ENCODE assay signal across 13 cellular contexts in genomic region chr13:100933841-100934240, GRCh38.
DNase-seq lines count a peak whose midpoint lies in the region; ATAC-seq and TF ChIP-seq lines count a peak whose summit lies in the region.
"Had no signal": no experiment of that assay in that cellular context is flagged by ENCODE, and none has a peak within 500 bp of the region (broad histone marks: within the 10 kb centered on the region; RNA-seq: fewer than 3 reads in every experiment).

No MANE protein-coding gene starts in this region.

- TF ChIP-seq CTCF in WTC11 (IDR thresholded peaks at IDR 0.05) (no peak), neural cell (IDR thresholded peaks at IDR 0.05; ENCODE audit: poor library complexity, severe bottlenecking) (no peak), upper lobe of right lung (IDR thresholded peaks at IDR 0.05) (no peak), BE2C (IDR thresholded peaks at IDR 0.05; ENCODE audit: low read depth, low read length) (no peak)

- H4K20me1 ChIP-seq in neural cell (ENCODE audit: insufficient read depth) = no peaks in the 10 kb centered on the region

- peak overlapping the region; percentile 10 for H3K27ac ChIP-seq in neural cell (ENCODE audit: low read length)
- H3K27ac ChIP-seq in upper lobe of right lung = no peak overlapping the region
- H3K27ac ChIP-seq: C4-2B had no signal

- H3K27me3 Mint-ChIP-seq in WTC11 (ENCODE audit: low read depth) = no peaks in the 10 kb centered on the region

- no peak for ATAC-seq in WTC11
- no peak for ATAC-seq in upper lobe of right lung
- ATAC-seq in HG03460 (IDR thresholded peaks at IDR 0.05; ENCODE audit: unreplicated experiment) = no peak
- ATAC-seq: GM23338 had no signal

- H3K4me1 ChIP-seq in upper lobe of right lung (no peaks in the 10 kb centered on the region), BE2C (no peaks in the 10 kb centered on the region)

- POLR2A ChIA-PET in WTC11 (lab: Charles Lee) = no interaction called here

- H3K27me3 ChIP-seq in neural cell (ENCODE audit: insufficient read depth, low read depth, low read length) (no peaks in the 10 kb centered on the region), upper lobe of right lung (no peaks in the 10 kb centered on the region), BE2C (peaks cover 3% of the 10 kb centered on the region; the same call in 1 of the 2 replicates)

- H2AFZ ChIP-seq in neural cell (ENCODE audit: low read depth, low read length) = no peak overlapping the region
- H2AFZ ChIP-seq: GM23338 had no signal

- H3K9me3 Mint-ChIP-seq in WTC11 = peaks cover 14% of the 10 kb centered on the region
- H3K9me3 Mint-ChIP-seq: CD4-positive, alpha-beta memory T cell; GM23338 had no signal

- no peaks in the 10 kb centered on the region for H3K36me3 ChIP-seq in neural cell (ENCODE audit: insufficient read depth, low read length)
- H3K36me3 ChIP-seq in upper lobe of right lung = no peaks in the 10 kb centered on the region
- no peaks in the 10 kb centered on the region for H3K36me3 ChIP-seq in BE2C

- no peak overlapping the region for H3K4me3 Mint-ChIP-seq in WTC11
- H3K4me3 Mint-ChIP-seq: B cell; CD4-positive, alpha-beta memory T cell; GM23338 had no signal

- intact Hi-C loops in upper lobe of right lung (cut with DNase I) = no loop called here

- no peaks in the 10 kb centered on the region for H3F3A ChIP-seq in neural cell (ENCODE audit: insufficient read depth, low read length, poor library complexity, severe bottlenecking)

- H3K36me3 Mint-ChIP-seq in WTC11 = no peaks in the 10 kb centered on the region; the same call in 1 of the 2 replicates
- H3K36me3 Mint-ChIP-seq: CD4-positive, alpha-beta memory T cell had no signal

- no peak for TF ChIP-seq EP300 in neural cell (conservative IDR thresholded peaks at IDR 0.05; ENCODE audit: poor library complexity, severe bottlenecking)

- H3K4me1 Mint-ChIP-seq in WTC11 = 0 out of 2 replicates have a peak, but pooled peaks cover 2% of the 10 kb centered on the region
- H3K4me1 Mint-ChIP-seq: B cell; CD4-positive, alpha-beta memory T cell; GM23338 had no signal

- no peak overlapping the region for H3K4me2 ChIP-seq in neural cell (ENCODE audit: low read length)
- H3K4me2 ChIP-seq: GM23338 had no signal

- CTCF ChIA-PET in WTC11 (lab: Charles Lee) = no interaction called here

- H3K4me3 ChIP-seq in neural cell (ENCODE audit: low read length) (no peak overlapping the region), upper lobe of right lung (no peak overlapping the region), BE2C (ENCODE audit: low read depth, low read length) (no peak overlapping the region)
- H3K4me3 ChIP-seq: GM23338 had no signal

- TF ChIP-seq RAD21 in neural cell (conservative IDR thresholded peaks at IDR 0.05) = no peak

- no peak overlapping the region for H3K9ac ChIP-seq in neural cell (ENCODE audit: low read length)

- H3K27ac Mint-ChIP-seq in WTC11 = no peak overlapping the region
- H3K27ac Mint-ChIP-seq: B cell; CD4-positive, alpha-beta memory T cell; GM23338 had no signal

- DNase-seq in NCI-H748 (lab: John Stamatoyannopoulos, UW; ENCODE audit: unreplicated experiment) (peak; percentile 34), NCI-H748 treated with DMSO at 0.1 percent for 48 hours (lab: John Stamatoyannopoulos, UW) (no peak), WTC11 (ENCODE audit: low spot score) (no peak), upper lobe of right lung (no peak), BE2C (no peak)
- DNase-seq: CD4-positive, alpha-beta memory T cell; DMS79; H7 had no signal

- H3K79me2 ChIP-seq in neural cell (replicated peaks; ENCODE audit: insufficient read depth, low read length) = no peaks in the 10 kb centered on the region

- H3K9me3 ChIP-seq in neural cell (ENCODE audit: low read length) = no peaks in the 10 kb centered on the region
- no peaks in the 10 kb centered on the region for H3K9me3 ChIP-seq in upper lobe of right lung
- H3K9me3 ChIP-seq in BE2C = no peaks in the 10 kb centered on the region

- no peaks in the 10 kb centered on the region for H3K9me2 ChIP-seq in neural cell (ENCODE audit: insufficient read depth, low read length)

TF ChIP-seq in WTC11, 78 proteins besides CTCF, POLR2A, EP300 and RAD21:
- peak; percentile 94 for TF ChIP-seq HMGA2 (CRISPR knock-in tag; IDR thresholded peaks at IDR 0.05)
- no peak for TF ChIP-seq FOXP4 (CRISPR knock-in tag; IDR thresholded peaks at IDR 0.05)
TF ChIP-seq in WTC11: peak in this region for 1.

TF ChIP-seq in neural cell, 6 proteins besides CTCF, POLR2A, EP300 and RAD21:
- no peak for TF ChIP-seq TAF1 (IDR thresholded peaks at IDR 0.05; ENCODE audit: low read depth)
- no peak for TF ChIP-seq MXI1 (conservative IDR thresholded peaks at IDR 0.05; ENCODE audit: poor library complexity, severe bottlenecking)
- TF ChIP-seq SMC3 (conservative IDR thresholded peaks at IDR 0.05; ENCODE audit: poor library complexity) = no peak
- no peak for TF ChIP-seq REST (IDR thresholded peaks at IDR 0.05; ENCODE audit: borderline replicate concordance)
- TF ChIP-seq POLR2AphosphoS5 (IDR thresholded peaks at IDR 0.05) = no peak
- no peak for TF ChIP-seq EZH2 (IDR thresholded peaks at IDR 0.05; ENCODE audit: borderline replicate concordance, insufficient read depth, low read length, poor library complexity, severe bottlenecking)
